Comparison of ENCODE assay signal across 9 cellular contexts in the genomic region with DNA sequence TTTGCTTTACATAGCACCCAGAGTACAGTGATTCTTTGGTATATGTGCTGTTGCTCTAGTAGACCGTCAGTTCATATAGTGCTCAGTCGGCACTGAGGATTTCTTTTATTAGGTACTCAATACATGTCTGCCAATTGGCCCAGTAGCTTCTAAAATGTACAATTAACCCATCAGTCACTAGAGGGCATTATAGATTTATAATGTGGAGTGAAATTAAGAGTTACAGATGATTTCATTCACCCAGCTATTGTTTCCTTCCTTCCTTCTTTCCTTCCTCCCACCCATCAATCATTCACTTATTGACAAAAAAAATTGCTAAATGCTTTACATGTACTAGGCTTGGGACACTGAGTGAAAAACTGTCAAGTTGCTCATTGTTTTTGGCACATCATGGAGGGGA.
DNase-seq lines count a peak whose midpoint lies in the region; TF ChIP-seq lines count a peak whose summit lies in the region.
"Had no signal": no experiment of that assay in that cellular context is flagged by ENCODE, and none has a peak within 500 bp of the region (broad histone marks: within the 10 kb centered on the region; RNA-seq: fewer than 3 reads in every experiment).

No MANE protein-coding gene starts in this region.

- no peak overlapping the region for H2AK5ac ChIP-seq in H9 (ENCODE audit: insufficient read length, low read length)

- intact Hi-C loops in A673 (cut with micrococcal nuclease; ENCODE audit: unreplicated experiment): loop anchor here (5.0 kb wide), 1 partner anchor 1104 kb away; no protein-coding TSS in a partner anchor
- intact Hi-C loops in stomach (cut with DNase I; ENCODE audit: low total_unique reads): no loop called here

- H3K4me1 Mint-ChIP-seq in H9: no peaks in the 10 kb centered on the region
- H3K4me1 Mint-ChIP-seq in glutamatergic neuron (ENCODE audit: low read depth, unreplicated experiment): peaks cover 6% of the 10 kb centered on the region

- no peak overlapping the region for H4K8ac ChIP-seq in H9 (replicated peaks; ENCODE audit: insufficient read length, low read depth, low read length)

- H3K27me3 ChIP-seq in A673 (replicated peaks; ENCODE audit: insufficient read depth, low read depth, low read length, poor library complexity): peaks cover 57% of the 10 kb centered on the region
- no peaks in the 10 kb centered on the region for H3K27me3 ChIP-seq in H9 (ENCODE audit: insufficient read depth, low read length)
- H3K27me3 ChIP-seq in OCI-LY1 (ENCODE audit: insufficient read depth, low read length): no peaks in the 10 kb centered on the region
- no peaks in the 10 kb centered on the region for H3K27me3 ChIP-seq in fibroblast of lung (ENCODE audit: control insufficient read depth, insufficient read depth, low read length)
- H3K27me3 ChIP-seq in stomach: peaks cover 0 to 4% (median 0%) of the 10 kb centered on the region in 3 donors

- no peak overlapping the region for H3K18ac ChIP-seq in H9 (ENCODE audit: insufficient read length, low read depth, low read length)

- TF ChIP-seq CTCF in A673 (conservative IDR thresholded peaks at IDR 0.05; ENCODE audit: low read depth, low read length) (peak; percentile 59), H9 (conservative IDR thresholded peaks at IDR 0.05) (peak; percentile 63), OCI-LY1 (IDR thresholded peaks at IDR 0.05; ENCODE audit: low read length) (peak; percentile 63), fibroblast of lung (conservative IDR thresholded peaks at IDR 0.05 in 1 of 2, IDR thresholded peaks at IDR 0.05 in 1 of 2; ENCODE audit: low read depth in 1 of 2, low read length in 2 of 2) (peak in 1 of 2 donors; percentile 29), stomach (IDR thresholded peaks at IDR 0.05) (no peak), glutamatergic neuron (IDR thresholded peaks at IDR 0.05; ENCODE audit: partially characterized antibody, unreplicated experiment) (no peak)

- H3K9me3 ChIP-seq in A673 (ENCODE audit: low read depth, low read length, poor library complexity, severe bottlenecking) (no peaks in the 10 kb centered on the region), H9 (ENCODE audit: control insufficient read depth, low read depth, low read length) (no peaks in the 10 kb centered on the region), OCI-LY1 (ENCODE audit: low read length) (no peaks in the 10 kb centered on the region), fibroblast of lung (ENCODE audit: control insufficient read depth, insufficient read depth, low read depth, low read length) (no peaks in the 10 kb centered on the region), stomach (no peaks in the 10 kb centered on the region)

- H3K4me3 Mint-ChIP-seq in H9: no peak overlapping the region
- H3K4me3 Mint-ChIP-seq in glutamatergic neuron (ENCODE audit: unreplicated experiment): no peak overlapping the region

- CTCF ChIA-PET in A673 (lab: Charles Lee): interaction anchor here (0.9 kb wide), 1 partner anchor 1106 kb away, joined by 5 read pairs; no protein-coding TSS in a partner anchor

- H3K56ac ChIP-seq in H9 (ENCODE audit: insufficient read length, low read depth, low read length): no peak overlapping the region

- H3K27me3 Mint-ChIP-seq in H9 (ENCODE audit: low read depth): peaks cover 2% of the 10 kb centered on the region; the same call in 1 of the 2 replicates
- no peaks in the 10 kb centered on the region for H3K27me3 Mint-ChIP-seq in glutamatergic neuron (ENCODE audit: unreplicated experiment)

- H2AFZ ChIP-seq in H9 (ENCODE audit: low read length) (no peak overlapping the region), OCI-LY1 (ENCODE audit: low read length) (no peak overlapping the region), fibroblast of lung (ENCODE audit: low read length) (no peak overlapping the region)

- H3K27ac Mint-ChIP-seq in H9 (no peak overlapping the region), glutamatergic neuron (ENCODE audit: unreplicated experiment) (no peak overlapping the region)

- H3K36me3 Mint-ChIP-seq in H9 (ENCODE audit: insufficient read depth in 1 of 3, low read depth in 3 of 3) (no peaks in the 10 kb centered on the region), glutamatergic neuron (ENCODE audit: unreplicated experiment) (no peaks in the 10 kb centered on the region)

- H3K14ac ChIP-seq in H9 (ENCODE audit: insufficient read depth, low read length): no peak overlapping the region

- TF ChIP-seq EP300 in stomach (IDR thresholded peaks at IDR 0.05): no peak

- no peak overlapping the region for H2BK20ac ChIP-seq in H9 (ENCODE audit: low read depth, low read length, poor library complexity, severe bottlenecking)

- H4K91ac ChIP-seq in H9 (ENCODE audit: insufficient read length, low read depth, low read length): no peak overlapping the region

- H2BK5ac ChIP-seq in H9 (ENCODE audit: insufficient read length, low read length): no peak overlapping the region

- no peaks in the 10 kb centered on the region for H3K79me2 ChIP-seq in H9 (ENCODE audit: insufficient read depth, low read length)
- no peaks in the 10 kb centered on the region for H3K79me2 ChIP-seq in OCI-LY1 (ENCODE audit: insufficient read depth, low read length)
- no peaks in the 10 kb centered on the region for H3K79me2 ChIP-seq in fibroblast of lung (ENCODE audit: control insufficient read depth, insufficient read depth, low read length)

- H3K9ac ChIP-seq in H9 (ENCODE audit: extremely low read depth, insufficient read length, low read length): no peak overlapping the region
- H3K9ac ChIP-seq in OCI-LY1 (ENCODE audit: low read length): no peak overlapping the region
- no peak overlapping the region for H3K9ac ChIP-seq in fibroblast of lung (ENCODE audit: insufficient read depth, low read length)

- no CpG with 5 or more reads among the region's 2 CpGs for WGBS in H9 (ENCODE audit: extremely low coverage, insufficient read length, low lambda C conversion rate)
- WGBS in stomach, 5 donors: 72 to 83% (median 78%) methylated on average over 2 of the region's 2 CpGs

- no peak overlapping the region for H3K27ac ChIP-seq in A673 (ENCODE audit: low read depth, low read length, poor library complexity, severe bottlenecking)
- no peak overlapping the region for H3K27ac ChIP-seq in H9 (ENCODE audit: insufficient read length, low read depth, low read length)
- H3K27ac ChIP-seq in OCI-LY1 (ENCODE audit: low read depth, low read length, poor library complexity, severe bottlenecking): no peak overlapping the region
- H3K27ac ChIP-seq in fibroblast of lung (ENCODE audit: insufficient read depth, low read length): no peak overlapping the region
- no peak overlapping the region for H3K27ac ChIP-seq in stomach

- no TSS peak for BruUV-seq in A673 (replicated peaks; lab: Mats Ljungman, UMichigan)

- no peak overlapping the region for H3K4me2 ChIP-seq in H9 (ENCODE audit: insufficient read depth, insufficient read length, low read length)
- H3K4me2 ChIP-seq in OCI-LY1 (ENCODE audit: low read length): no peak overlapping the region
- no peak overlapping the region for H3K4me2 ChIP-seq in fibroblast of lung (ENCODE audit: extremely low read depth, insufficient read depth, low read length)

- no peak overlapping the region for H3K4ac ChIP-seq in H9 (ENCODE audit: low read depth, low read length)

- no peak for TF ChIP-seq POLR2A in stomach (IDR thresholded peaks at IDR 0.05)

- H3K4me1 ChIP-seq in A673 (ENCODE audit: insufficient read depth, low read length, poor library complexity, severe bottlenecking) (no peaks in the 10 kb centered on the region), H9 (ENCODE audit: insufficient read depth, low read length) (no peaks in the 10 kb centered on the region), OCI-LY1 (ENCODE audit: insufficient read depth, low read length, severe bottlenecking) (no peaks in the 10 kb centered on the region), fibroblast of lung (ENCODE audit: control insufficient read depth, extremely low read depth, insufficient read depth, low read length) (no peaks in the 10 kb centered on the region), stomach (peaks cover 0 to 17% (median 2%) of the 10 kb centered on the region in 4 donors)

- H3K36me3 ChIP-seq in A673 (ENCODE audit: insufficient read depth, low read length, poor library complexity, severe bottlenecking) (no peaks in the 10 kb centered on the region), OCI-LY1 (ENCODE audit: insufficient read depth, low read length) (no peaks in the 10 kb centered on the region), fibroblast of lung (ENCODE audit: control insufficient read depth, insufficient read depth, low read length) (no peaks in the 10 kb centered on the region), stomach (no peaks in the 10 kb centered on the region)

- no peaks in the 10 kb centered on the region for H3F3A ChIP-seq in OCI-LY1 (ENCODE audit: insufficient read depth, low read length)

- no peak overlapping the region for H3T11ph ChIP-seq in H9 (ENCODE audit: low read length)

- POLR2A ChIA-PET in A673 (lab: Charles Lee; ENCODE audit: low non-redundant PET): no interaction called here

- H3K79me1 ChIP-seq in H9 (ENCODE audit: insufficient read depth, low read depth, low read length, poor library complexity, severe bottlenecking): no peaks in the 10 kb centered on the region

- no peak overlapping the region for H2BK12ac ChIP-seq in H9 (ENCODE audit: insufficient read length, low read depth, low read length)

- DNase-seq in A673 (ENCODE audit: low spot score) (peak; percentile 50), H9 (no peak), fibroblast of lung (ENCODE audit: low read depth in 2 of 2) (peak; percentile 40 to 65), nucleus accumbens (lab: John Stamatoyannopoulos, UW) (no peak), activated gamma-delta T cell (lab: John Stamatoyannopoulos, UW) (no peak), stomach (no peak), glutamatergic neuron (no peak)
- DNase-seq: activated CD8-positive, alpha-beta memory T cell treated with anti-CD3 and anti-CD28 coated beads for 24 hours had no signal

- H3K23ac ChIP-seq in H9 (ENCODE audit: insufficient read length, low read depth, low read length): no peak overlapping the region

- H4K5ac ChIP-seq in H9 (ENCODE audit: insufficient read length, low read depth, low read length): no peak overlapping the region

- no peak overlapping the region for H2BK120ac ChIP-seq in H9 (ENCODE audit: low read depth, low read length, poor library complexity, severe bottlenecking)

- H3K9me3 Mint-ChIP-seq in H9 (no peaks in the 10 kb centered on the region), glutamatergic neuron (ENCODE audit: unreplicated experiment) (peaks cover 2% of the 10 kb centered on the region)

- no peak overlapping the region for H3K4me3 ChIP-seq in A673 (ENCODE audit: low read depth, low read length, poor library complexity, severe bottlenecking)
- H3K4me3 ChIP-seq in OCI-LY1 (ENCODE audit: low read depth, low read length, poor library complexity, severe bottlenecking): no peak overlapping the region
- H3K4me3 ChIP-seq in fibroblast of lung (replicated peaks in 1 of 4; ENCODE audit: control extremely low read depth in 1 of 4, insufficient read depth in 1 of 4, low read depth in 3 of 4, low read length in 4 of 4): no peak overlapping the region
- no peak overlapping the region for H3K4me3 ChIP-seq in stomach

- H4K20me1 ChIP-seq in H9 (ENCODE audit: control insufficient read depth, insufficient read depth, insufficient read length): no peaks in the 10 kb centered on the region
- H4K20me1 ChIP-seq in OCI-LY1 (ENCODE audit: insufficient read depth, low read length): no peaks in the 10 kb centered on the region
- H4K20me1 ChIP-seq in fibroblast of lung (ENCODE audit: control insufficient read depth, extremely low read depth, insufficient read depth, low read length): no peaks in the 10 kb centered on the region

- no peaks in the 10 kb centered on the region for H3K23me2 ChIP-seq in H9 (ENCODE audit: insufficient read length, low read depth, low read length, poor library complexity, severe bottlenecking)

- H3K9me2 ChIP-seq in OCI-LY1 (ENCODE audit: low read depth, low read length): no peaks in the 10 kb centered on the region

- no peak overlapping the region for H2BK15ac ChIP-seq in H9 (ENCODE audit: low read depth, low read length)

Comparison
In these comparisons a context has a peak if more than half of its experiments do, and no peak if none do; other contexts are left out.
1. DNase-seq: peak in A673 (single experiment) and fibroblast of lung (2 of 2); none in H9 (single experiment), nucleus accumbens (0 of 56), activated gamma-delta T cell (single experiment), stomach (single experiment) and glutamatergic neuron (single experiment).
2. CTCF ChIP-seq: peak in A673 (single experiment), H9 (single experiment) and OCI-LY1 (single experiment); none in stomach (0 of 7) and glutamatergic neuron (single experiment).